In genomic region chr11:132683602-132684001, GRCh38 we compare ENCODE assay signal across 19 cellular contexts.
"Had no signal": no experiment of that assay in that cellular context is flagged by ENCODE, and none has a peak within 500 bp of the region (broad histone marks: within the 10 kb centered on the region; RNA-seq: fewer than 3 reads in every experiment).

No MANE protein-coding gene starts in this region.

- H3K27ac ChIP-seq: psoas muscle, suprapubic skin, VCaP had no signal

- H3K4me1 ChIP-seq: psoas muscle, suprapubic skin had no signal

- ATAC-seq: activated CD8-positive, alpha-beta T cell treated with anti-CD3 and anti-CD28 coated beads for 36 hours; effector memory CD8-positive, alpha-beta T cell; left cardiac atrium; mucosa of descending colon; natural killer cell; psoas muscle; sciatic nerve; stimulated activated naive CD8-positive, alpha-beta T cell treated with anti-CD3 and anti-CD28 coated beads, Interleukin-15, Interleukin-2, amounts not matched to agents 100 U/mL and 50 U/mL, for 24 hours had no signal

- DNase-seq: activated CD4-positive, alpha-beta T cell treated with anti-CD3 and anti-CD28 coated beads for 4 hours; activated CD8-positive, alpha-beta memory T cell treated with anti-CD3 and anti-CD28 coated beads, Interleukin-2, amount 50 U/mL, for 48 hours; activated CD8-positive, alpha-beta T cell treated with anti-CD3 and anti-CD28 coated beads for 36 hours; activated naive CD4-positive, alpha-beta T cell treated with Interleukin-2 at 50 U/mL for 16 hours; effector memory CD8-positive, alpha-beta T cell; erythroblast; hypothalamus; left cardiac atrium; mucosa of descending colon; natural killer cell; nucleus accumbens; psoas muscle; stimulated activated CD4-positive, alpha-beta T cell treated with anti-CD3 and anti-CD28 coated beads, Interleukin-4, amount 100 ng/mL, for 1 hour; stimulated activated CD8-positive, alpha-beta memory T cell treated with anti-CD3 and anti-CD28 coated beads, Interleukin-4, amount 100 ng/mL, for 48 hours; stimulated activated naive CD8-positive, alpha-beta T cell treated with anti-CD3 and anti-CD28 coated beads, Interleukin-15, Interleukin-2, amounts not matched to agents 100 U/mL and 50 U/mL, for 24 hours; T-helper 9 cell had no signal

- H3K27me3 ChIP-seq: suprapubic skin had no signal

- H3K9me3 ChIP-seq: psoas muscle, suprapubic skin had no signal

- H3K36me3 ChIP-seq: suprapubic skin had no signal

- H3K4me3 ChIP-seq: mucosa of descending colon, psoas muscle, suprapubic skin had no signal
